In genomic region chr3:94336076-94336741, GRCh38 we compare ENCODE assay signal across 8 cellular contexts.
A peak's percentile ranks its signal among the peaks of the same experiment; 100 is the strongest.
DNase-seq lines count a peak whose midpoint lies in the region; ATAC-seq and TF ChIP-seq lines count a peak whose summit lies in the region.

No MANE protein-coding gene starts in this region.

- no peak overlapping the region for H3K27ac Mint-ChIP-seq in chondrocyte (ENCODE audit: unreplicated experiment)
- H3K27ac Mint-ChIP-seq in activated naive CD4-positive, alpha-beta T cell treated with anti-CD3 and anti-CD28 coated beads for 36 hours: no peak overlapping the region

- peak; percentile 3 for DNase-seq in DMS 273 treated with DMSO at 0.1 percent for 48 hours (lab: John Stamatoyannopoulos, UW)
- peak; percentile 21 for DNase-seq in M059J (ENCODE audit: low read depth)
- DNase-seq in chondrocyte (ENCODE audit: low spot score): no peak
- DNase-seq in medulla oblongata (ENCODE audit: extremely low spot score): peak; percentile 64
- DNase-seq in NOMO-1 treated with DMSO at 0.1 percent for 48 hours (lab: John Stamatoyannopoulos, UW; ENCODE audit: unreplicated experiment): no peak
- DNase-seq in activated naive CD4-positive, alpha-beta T cell treated with anti-CD3 and anti-CD28 coated beads for 36 hours: no peak
- no peak for DNase-seq in T-helper 2 cell

- intact Hi-C loops in activated naive CD4-positive, alpha-beta T cell treated with anti-CD3 and anti-CD28 coated beads for 36 hours (cut with micrococcal nuclease): no loop called here

- no peak for ATAC-seq in GM21526 (IDR thresholded peaks at IDR 0.05; ENCODE audit: low FRiP score, unreplicated experiment)

- H3K4me3 Mint-ChIP-seq in chondrocyte (ENCODE audit: unreplicated experiment): no peak overlapping the region
- no peak overlapping the region for H3K4me3 Mint-ChIP-seq in activated naive CD4-positive, alpha-beta T cell treated with anti-CD3 and anti-CD28 coated beads for 36 hours

- CTCF ChIA-PET in activated naive CD4-positive, alpha-beta T cell treated with anti-CD3 and anti-CD28 coated beads for 36 hours (lab: Charles Lee): no interaction called here

- no peaks in the 10 kb centered on the region for H3K4me1 Mint-ChIP-seq in chondrocyte (ENCODE audit: low read depth)
- no peaks in the 10 kb centered on the region for H3K4me1 Mint-ChIP-seq in activated naive CD4-positive, alpha-beta T cell treated with anti-CD3 and anti-CD28 coated beads for 36 hours (ENCODE audit: low read depth)

- H3K36me3 Mint-ChIP-seq in chondrocyte (ENCODE audit: low read depth): no peaks in the 10 kb centered on the region
- H3K36me3 Mint-ChIP-seq in activated naive CD4-positive, alpha-beta T cell treated with anti-CD3 and anti-CD28 coated beads for 36 hours (ENCODE audit: low read depth): no peaks in the 10 kb centered on the region

- peaks cover 13% of the 10 kb centered on the region for H3K27me3 Mint-ChIP-seq in chondrocyte (ENCODE audit: low read depth)
- H3K27me3 Mint-ChIP-seq in activated naive CD4-positive, alpha-beta T cell treated with anti-CD3 and anti-CD28 coated beads for 36 hours (ENCODE audit: low read depth): no peaks in the 10 kb centered on the region

- no peaks in the 10 kb centered on the region for H3K9me3 Mint-ChIP-seq in chondrocyte (ENCODE audit: low read depth)
- no peaks in the 10 kb centered on the region for H3K9me3 Mint-ChIP-seq in activated naive CD4-positive, alpha-beta T cell treated with anti-CD3 and anti-CD28 coated beads for 36 hours

- peak; percentile 89 for TF ChIP-seq CTCF in chondrocyte (IDR thresholded peaks at IDR 0.05)

Comparison
In these comparisons a context has a peak if more than half of its experiments do, and no peak if none do; other contexts are left out.
1. DNase-seq: peak in DMS 273 treated with DMSO at 0.1 percent for 48 hours (single experiment), M059J (single experiment) and medulla oblongata (single experiment); none in chondrocyte (single experiment), NOMO-1 treated with DMSO at 0.1 percent for 48 hours (single experiment), activated naive CD4-positive, alpha-beta T cell treated with anti-CD3 and anti-CD28 coated beads for 36 hours (single experiment) and T-helper 2 cell (0 of 5).